In the genomic region with DNA sequence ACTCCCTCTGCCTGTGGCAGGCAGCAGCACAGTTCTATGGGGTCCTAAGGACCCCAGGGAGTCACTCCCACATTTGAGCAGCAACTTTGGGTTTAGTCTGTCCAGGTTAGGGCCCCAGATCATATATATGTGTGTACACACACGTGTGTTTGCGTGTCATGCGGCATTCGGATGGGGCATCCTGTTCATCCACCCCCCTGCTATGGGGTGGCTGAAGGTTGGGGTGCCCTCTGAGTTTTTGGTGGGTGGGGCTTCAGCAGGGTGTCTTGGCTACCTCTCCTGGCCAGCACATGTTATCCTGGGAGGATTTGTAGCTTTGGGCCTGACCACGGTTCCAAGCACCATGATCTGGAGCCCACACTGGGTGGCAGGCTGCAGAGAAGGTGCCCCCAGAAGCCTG, we compare ENCODE assay signal across 17 cellular contexts.
DNase-seq lines count a peak whose midpoint lies in the region; ATAC-seq, FAIRE-seq and TF ChIP-seq lines count a peak whose summit lies in the region.
"Had no signal": no experiment of that assay in that cellular context is flagged by ENCODE, and none has a peak within 500 bp of the region (broad histone marks: within the 10 kb centered on the region; RNA-seq: fewer than 3 reads in every experiment).

No MANE protein-coding gene starts in this region.

- H4K20me1 ChIP-seq in HepG2 (ENCODE audit: insufficient read depth, low read length) = no peaks in the 10 kb centered on the region; the same call in 1 of the 2 replicates

- TF ChIP-seq CTCF in HepG2 (CRISPR knock-in tag; IDR thresholded peaks at IDR 0.05) (no peak), right lobe of liver (IDR thresholded peaks at IDR 0.05) (no peak), lower leg skin (IDR thresholded peaks at IDR 0.05) (no peak)

- intact Hi-C loops in HepG2 (cut with micrococcal nuclease; ENCODE audit: unreplicated experiment) = no loop called here
- intact Hi-C loops in right lobe of liver (cut with DNase I) = no loop called here
- intact Hi-C loops in activated T-helper 1 cell treated with anti-CD3 and anti-CD28 coated beads, Interleukin-12 subunit alpha, Interleukin-12 subunit beta, Interleukin-2, Interleukin-4 antibody, amounts not matched to agents 30 ng/mL and 10 ng/mL and 1 ng/mL, durations not matched to agents 14 hours and 24 hours and 36 hours (cut with micrococcal nuclease) = loop anchor here (2.0 to 5.0 kb wide), 2 partner anchors 173 to 365 kb away; a partner anchor contains a TSS
- intact Hi-C loops in lower leg skin (cut with DNase I; ENCODE audit: low total_unique reads) = no loop called here

- H3K4me1 ChIP-seq in HepG2 (ENCODE audit: insufficient read depth, low read length) = peaks cover 76% of the 10 kb centered on the region
- peaks cover 0 to 54% (median 17%) of the 10 kb centered on the region in 4 donors for H3K4me1 ChIP-seq in right lobe of liver
- peaks cover 74 to 78% of the 10 kb centered on the region in 2 donors for H3K4me1 ChIP-seq in mucosa of rectum (ENCODE audit: control insufficient read depth in 2 of 2, insufficient read depth in 2 of 2, low read length in 2 of 2)

- H3K27ac ChIP-seq in HepG2 (ENCODE audit: extremely low read length, insufficient read depth, low read length) (peak overlapping the region; percentile 7), right lobe of liver (no peak overlapping the region), mucosa of rectum (ENCODE audit: low read depth in 2 of 2, low read length in 2 of 2) (peak overlapping the region; percentile 9 to 91)
- H3K27ac ChIP-seq: brain microvascular endothelial cell, sigmoid colon, WERI-Rb-1 had no signal

- H3K27me3 ChIP-seq in HepG2 (ENCODE audit: control insufficient read depth in 1 of 2, insufficient read depth in 2 of 2, low read length in 2 of 2) = no peaks in the 10 kb centered on the region
- H3K27me3 ChIP-seq in right lobe of liver = no peaks in the 10 kb centered on the region
- no peaks in the 10 kb centered on the region for H3K27me3 ChIP-seq in mucosa of rectum (ENCODE audit: control insufficient read depth in 2 of 2, insufficient read depth in 2 of 2, low read length in 2 of 2)

- no peak overlapping the region for H3K4me3 ChIP-seq in HepG2 (replicated peaks in 1 of 3; ENCODE audit: insufficient read depth in 1 of 3, low read depth in 2 of 3, low read length in 3 of 3)
- H3K4me3 ChIP-seq in right lobe of liver = no peak overlapping the region
- no peak overlapping the region for H3K4me3 ChIP-seq in mucosa of rectum (ENCODE audit: low read length in 2 of 2)
- no peak overlapping the region for H3K4me3 ChIP-seq in lower leg skin (ENCODE audit: low read depth, poor library complexity, severe bottlenecking)
- H3K4me3 ChIP-seq: K562, sigmoid colon had no signal

- CTCF ChIA-PET in HepG2 (lab: Yijun Ruan, JAX; ENCODE audit: low intra/inter-chr PET ratio, low total read pairs) = no interaction called here

- H3K36me3 ChIP-seq in HepG2 (replicated peaks in 1 of 2; ENCODE audit: control insufficient read depth in 1 of 2, insufficient read depth in 2 of 2, low read length in 2 of 2) = peaks cover 4 to 12% of the 10 kb centered on the region in 2 experiments; a peak in 2 of 5 replicates
- H3K36me3 ChIP-seq in right lobe of liver = no peaks in the 10 kb centered on the region
- no peaks in the 10 kb centered on the region for H3K36me3 ChIP-seq in mucosa of rectum (ENCODE audit: control insufficient read depth in 2 of 2, insufficient read depth in 2 of 2, low read length in 2 of 2)
- H3K36me3 ChIP-seq: brain microvascular endothelial cell, sigmoid colon, WERI-Rb-1 had no signal

- BruUV-seq in HepG2 (replicated peaks; lab: Mats Ljungman, UMichigan) = no TSS peak

- in situ Hi-C loops in HepG2 (cut with HindIII; ENCODE audit: extremely low pct_ligation_motif_present, low pct_unique_long_range_greater_than_20kb) = no loop called here

- peaks cover 90% of the 10 kb centered on the region for H3K79me2 ChIP-seq in HepG2 (ENCODE audit: insufficient read depth, low read length)

- H2AFZ ChIP-seq in HepG2 (ENCODE audit: low read length) = no peak overlapping the region

- peaks cover 72% of the 10 kb centered on the region for H3K4me1 Mint-ChIP-seq in activated T-helper 1 cell treated with anti-CD3 and anti-CD28 coated beads, Interleukin-12 subunit alpha, Interleukin-12 subunit beta, Interleukin-2, Interleukin-4 antibody, amounts not matched to agents 30 ng/mL and 10 ng/mL and 1 ng/mL, durations not matched to agents 14 hours and 24 hours and 36 hours (ENCODE audit: low read depth)

- no peak for ATAC-seq in HepG2
- ATAC-seq in right lobe of liver = no peak
- ATAC-seq in HG03520 (IDR thresholded peaks at IDR 0.05; ENCODE audit: unreplicated experiment) = no peak
- ATAC-seq: K562 had no signal

- POLR2A ChIA-PET in HepG2 (lab: Yijun Ruan, JAX) = interaction anchor here (1.4 to 2.7 kb wide), 3 partner anchors 16 to 24 kb away, joined by 4 to 10 read pairs (median 9); no protein-coding TSS in a partner anchor

- DNase-seq in HepG2 (ENCODE audit: low spot score) (no peak), right lobe of liver (no peak), hepatic stellate cell (ENCODE audit: low spot score) (no peak), NCI-H69 (lab: John Stamatoyannopoulos, UW) (no peak), lower leg skin (ENCODE audit: low spot score in 2 of 2) (no peak)
- DNase-seq in activated T-helper 1 cell treated with anti-CD3 and anti-CD28 coated beads, Interleukin-12 subunit alpha, Interleukin-12 subunit beta, Interleukin-2, Interleukin-4 antibody, amounts not matched to agents 30 ng/mL and 10 ng/mL and 1 ng/mL, durations not matched to agents 14 hours and 24 hours and 36 hours (ENCODE audit: low spot score) = no peak
- DNase-seq: brain microvascular endothelial cell; DMS153; H9; NCI-H1417 treated with DMSO at 0.1 percent for 48 hours; NCI-H2227 treated with DMSO at 0.1 percent for 48 hours; sigmoid colon; stimulated activated naive CD4-positive, alpha-beta T cell treated with Interleukin-2 at 50 U/mL for 16 hours; WERI-Rb-1 had no signal

- peaks cover 5% of the 10 kb centered on the region for H3K36me3 Mint-ChIP-seq in activated T-helper 1 cell treated with anti-CD3 and anti-CD28 coated beads, Interleukin-12 subunit alpha, Interleukin-12 subunit beta, Interleukin-2, Interleukin-4 antibody, amounts not matched to agents 30 ng/mL and 10 ng/mL and 1 ng/mL, durations not matched to agents 14 hours and 24 hours and 36 hours (ENCODE audit: low read depth)

- peak overlapping the region; percentile 45 for H3K27ac Mint-ChIP-seq in activated T-helper 1 cell treated with anti-CD3 and anti-CD28 coated beads, Interleukin-12 subunit alpha, Interleukin-12 subunit beta, Interleukin-2, Interleukin-4 antibody, amounts not matched to agents 30 ng/mL and 10 ng/mL and 1 ng/mL, durations not matched to agents 14 hours and 24 hours and 36 hours

- no peaks in the 10 kb centered on the region for H3K9me3 ChIP-seq in HepG2 (ENCODE audit: low read length)
- no peaks in the 10 kb centered on the region for H3K9me3 ChIP-seq in right lobe of liver
- no peaks in the 10 kb centered on the region for H3K9me3 ChIP-seq in mucosa of rectum (ENCODE audit: control insufficient read depth in 2 of 2, low read length in 2 of 2)
- H3K9me3 ChIP-seq: sigmoid colon had no signal

- H3K27me3 Mint-ChIP-seq in activated T-helper 1 cell treated with anti-CD3 and anti-CD28 coated beads, Interleukin-12 subunit alpha, Interleukin-12 subunit beta, Interleukin-2, Interleukin-4 antibody, amounts not matched to agents 30 ng/mL and 10 ng/mL and 1 ng/mL, durations not matched to agents 14 hours and 24 hours and 36 hours (ENCODE audit: insufficient read depth) = no peaks in the 10 kb centered on the region

- TF ChIP-seq EP300 in HepG2 (IDR thresholded peaks at IDR 0.05; ENCODE audit: low read depth in 2 of 2, low read length in 2 of 2) (no peak), HepG2 (CRISPR knock-in tag; IDR thresholded peaks at IDR 0.05; ENCODE audit: borderline replicate concordance) (no peak)

- H3K4me2 ChIP-seq in HepG2 (ENCODE audit: low read depth, low read length) = no peak overlapping the region

- no peak for FAIRE-seq in HepG2 (lab: Jason Lieb, UNC)

- TF ChIP-seq POLR2A in HepG2 (IDR thresholded peaks at IDR 0.05; ENCODE audit: insufficient read depth in 1 of 2, low read depth in 2 of 2, low read length in 2 of 2) (no peak), right lobe of liver (IDR thresholded peaks at IDR 0.05) (no peak), lower leg skin (IDR thresholded peaks at IDR 0.05) (no peak)

- WGBS in HepG2 (ENCODE audit: low lambda C conversion rate) = 100% methylated on average over 4 of the region's 5 CpGs
- WGBS in right lobe of liver (ENCODE audit: insufficient coverage, low coverage, low lambda C conversion rate, missing lambda C conversion rate) = 84% methylated on average over 3 of the region's 5 CpGs
- WGBS in lower leg skin, 2 donors = 74 to 75% methylated on average over 5 of the region's 5 CpGs

- H3K9ac ChIP-seq in HepG2 (ENCODE audit: insufficient read depth, low read depth, low read length) (no peak overlapping the region), mucosa of rectum (ENCODE audit: low read depth in 1 of 2, low read length in 2 of 2) (no peak overlapping the region)

- no peaks in the 10 kb centered on the region for H3K9me3 Mint-ChIP-seq in activated T-helper 1 cell treated with anti-CD3 and anti-CD28 coated beads, Interleukin-12 subunit alpha, Interleukin-12 subunit beta, Interleukin-2, Interleukin-4 antibody, amounts not matched to agents 30 ng/mL and 10 ng/mL and 1 ng/mL, durations not matched to agents 14 hours and 24 hours and 36 hours
- H3K9me3 Mint-ChIP-seq: H9 had no signal

- H3K4me3 Mint-ChIP-seq in activated T-helper 1 cell treated with anti-CD3 and anti-CD28 coated beads, Interleukin-12 subunit alpha, Interleukin-12 subunit beta, Interleukin-2, Interleukin-4 antibody, amounts not matched to agents 30 ng/mL and 10 ng/mL and 1 ng/mL, durations not matched to agents 14 hours and 24 hours and 36 hours = peak overlapping the region; percentile 59

- TF ChIP-seq RAD21 in HepG2 (CRISPR knock-in tag; IDR thresholded peaks at IDR 0.05) = no peak

TF ChIP-seq in HepG2, 621 proteins besides CTCF, POLR2A, EP300 and RAD21 (continues in another document):
- TF ChIP-seq MAF1 (CRISPR knock-in tag; IDR thresholded peaks at IDR 0.05; ENCODE audit: borderline replicate concordance) = no peak

Comparison
In these comparisons a context has a peak if more than half of its experiments do, and no peak if none do; other contexts are left out.
1. H3K27ac ChIP-seq: peak in HepG2 (single experiment) and mucosa of rectum (2 of 2); none in right lobe of liver (0 of 3).